ENCODE assay signal across 21 cellular contexts in the genomic region with DNA sequence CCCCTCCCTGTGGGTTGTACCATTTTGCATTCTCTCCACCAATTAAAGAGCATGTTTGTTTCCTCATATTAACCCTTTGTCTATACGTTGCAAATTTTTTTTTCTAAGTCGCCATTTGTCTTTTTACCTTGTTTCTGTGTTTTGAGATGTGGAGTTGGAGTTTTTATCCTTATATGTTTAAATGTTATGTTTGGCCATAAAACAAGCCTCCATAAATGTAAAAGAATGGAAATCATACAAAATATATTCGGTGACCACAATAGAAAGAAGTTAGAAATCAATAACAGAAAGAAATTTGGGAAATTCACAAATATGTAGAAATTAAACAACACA. TPM values are rescaled to one million over a fixed set of nuclear protein-coding genes. Genes with fewer than 3 reads are reported as not detected.
DNase-seq lines count a peak whose midpoint lies in the region; ATAC-seq and TF ChIP-seq lines count a peak whose summit lies in the region.
"Had no signal": no experiment of that assay in that cellular context is flagged by ENCODE, and none has a peak within 500 bp of the region (broad histone marks: within the 10 kb centered on the region; RNA-seq: fewer than 3 reads in every experiment).

No MANE protein-coding gene starts in this region.

- H3K9me3 Mint-ChIP-seq in memory B cell = peaks cover 1% of the 10 kb centered on the region
- H3K9me3 Mint-ChIP-seq: CD4-positive, alpha-beta memory T cell; T-cell had no signal

- no peaks in the 10 kb centered on the region for H3K27me3 Mint-ChIP-seq in memory B cell

- peak overlapping the region; percentile 85 for H3K4me2 ChIP-seq in OCI-LY3 (ENCODE audit: low read length)
- no peak overlapping the region for H3K4me2 ChIP-seq in mesenchymal stem cell (ENCODE audit: low read length, poor library complexity, severe bottlenecking)

- H3K9ac ChIP-seq in OCI-LY3 (ENCODE audit: low read length) (peak overlapping the region; percentile 43; the same call in 1 of the 2 replicates), mesenchymal stem cell (ENCODE audit: low read length) (no peak overlapping the region)

- H2AK5ac ChIP-seq in mesenchymal stem cell (ENCODE audit: low read length, severe bottlenecking) = no peak overlapping the region

- H3K4me1 ChIP-seq in OCI-LY3 (ENCODE audit: low read length) = peaks cover 44% of the 10 kb centered on the region
- H3K4me1 ChIP-seq in mesenchymal stem cell (ENCODE audit: control insufficient read depth, insufficient read depth, low read depth, low read length) = peaks cover 2% of the 10 kb centered on the region
- H3K4me1 ChIP-seq: Peyer's patch had no signal

- peak overlapping the region; percentile 33 for H3K27ac Mint-ChIP-seq in memory B cell
- H3K27ac Mint-ChIP-seq: CD4-positive, alpha-beta memory T cell; T-cell had no signal

- no peak overlapping the region for H3K14ac ChIP-seq in mesenchymal stem cell (ENCODE audit: low read length in 2 of 2)

- no peak overlapping the region for H4K8ac ChIP-seq in mesenchymal stem cell (ENCODE audit: low read length)

- H2AFZ ChIP-seq in OCI-LY3 (ENCODE audit: low read depth, low read length) (no peak overlapping the region), mesenchymal stem cell (ENCODE audit: low read depth, low read length) (no peak overlapping the region)

- no peak overlapping the region for H2BK12ac ChIP-seq in mesenchymal stem cell (ENCODE audit: low read length in 2 of 2)

- ATAC-seq in GM18517 (IDR thresholded peaks at IDR 0.05; ENCODE audit: unreplicated experiment) (peak; percentile 38), HG02588 (IDR thresholded peaks at IDR 0.05; ENCODE audit: unreplicated experiment) (peak; percentile 62), memory B cell (ENCODE audit: low read depth) (peak; percentile 49), HG02884 (IDR thresholded peaks at IDR 0.05; ENCODE audit: unreplicated experiment) (no peak)
- ATAC-seq: Right ventricle myocardium inferior, T-cell had no signal

- H2BK15ac ChIP-seq in mesenchymal stem cell (ENCODE audit: low read depth, poor library complexity, severe bottlenecking) = no peak overlapping the region

- H3K23ac ChIP-seq in mesenchymal stem cell (ENCODE audit: low read length in 2 of 2) = no peak overlapping the region

- no peak for DNase-seq in memory B cell (ENCODE audit: low spot score in 2 of 2)
- DNase-seq in NCI-H226 = no peak
- no peak for DNase-seq in mesenchymal stem cell
- DNase-seq in activated CD4-positive, CD25-positive, alpha-beta regulatory T cell treated with anti-CD3 and anti-CD28 coated beads, Interleukin-2, amount 50 U/mL, for 72 hours = no peak
- DNase-seq: ACHN; CD4-positive, alpha-beta memory T cell; DMS79; GOT3; KBM-7; NCI-H1436 treated with DMSO at 0.1 percent for 48 hours; NCI-H2081 treated with DMSO at 0.1 percent for 48 hours; NCI-H510A treated with DMSO at 0.1 percent for 48 hours; Peyer's patch; T-cell; T-helper 9 cell had no signal

- no peak overlapping the region for H2BK5ac ChIP-seq in mesenchymal stem cell (ENCODE audit: low read depth, low read length, poor library complexity, severe bottlenecking)

- peaks cover 3% of the 10 kb centered on the region for H3K36me3 Mint-ChIP-seq in memory B cell
- H3K36me3 Mint-ChIP-seq: CD4-positive, alpha-beta memory T cell; T-cell had no signal

- no CpG with 5 or more reads among the region's 3 CpGs for WGBS in mesenchymal stem cell

- H3K4me3 ChIP-seq in OCI-LY3 (ENCODE audit: low read length) (peak overlapping the region; percentile 74), mesenchymal stem cell (ENCODE audit: insufficient read depth in 1 of 2, low read depth in 1 of 2, low read length in 2 of 2) (no peak overlapping the region)
- H3K4me3 ChIP-seq: Peyer's patch, SK-N-MC had no signal

- no peaks in the 10 kb centered on the region for H3K9me3 ChIP-seq in OCI-LY3 (ENCODE audit: insufficient read depth, low read length)
- H3K9me3 ChIP-seq in mesenchymal stem cell (ENCODE audit: control insufficient read depth, low read length) = no peaks in the 10 kb centered on the region
- H3K9me3 ChIP-seq: Peyer's patch had no signal

- H3K4ac ChIP-seq in mesenchymal stem cell (ENCODE audit: low read depth in 1 of 2, low read length in 2 of 2) = no peak overlapping the region

- peak overlapping the region; percentile 60 for H3K27ac ChIP-seq in OCI-LY3 (ENCODE audit: low read length)
- no peak overlapping the region for H3K27ac ChIP-seq in mesenchymal stem cell (ENCODE audit: low read length, poor library complexity, severe bottlenecking)
- H3K27ac ChIP-seq: Peyer's patch, SK-N-MC had no signal

- no peaks in the 10 kb centered on the region for H3K27me3 ChIP-seq in OCI-LY3 (ENCODE audit: low read depth, low read length)
- no peaks in the 10 kb centered on the region for H3K27me3 ChIP-seq in mesenchymal stem cell (ENCODE audit: control insufficient read depth in 1 of 2, insufficient read depth in 1 of 2, low read length in 2 of 2)
- H3K27me3 ChIP-seq: Peyer's patch had no signal

- H2BK120ac ChIP-seq in mesenchymal stem cell (ENCODE audit: low read depth, low read length) = no peak overlapping the region

- H3K18ac ChIP-seq in mesenchymal stem cell (ENCODE audit: low read depth in 1 of 2, low read length in 2 of 2) = no peak overlapping the region

- no peak for TF ChIP-seq CTCF in OCI-LY3 (IDR thresholded peaks at IDR 0.05; ENCODE audit: low read depth, low read length)

- H4K20me1 ChIP-seq in OCI-LY3 (ENCODE audit: insufficient read depth, low read length) = peaks cover 20% of the 10 kb centered on the region; the same call in 1 of the 2 replicates

- H3K79me2 ChIP-seq in OCI-LY3 (ENCODE audit: low read length) = peaks cover 15% of the 10 kb centered on the region; the same call in 1 of the 2 replicates

- peaks cover 28% of the 10 kb centered on the region for H3K4me1 Mint-ChIP-seq in memory B cell
- H3K4me1 Mint-ChIP-seq: CD4-positive, alpha-beta memory T cell; T-cell had no signal

- no peak overlapping the region for H4K91ac ChIP-seq in mesenchymal stem cell (ENCODE audit: low read length)

- H3K36me3 ChIP-seq in OCI-LY3 (replicated peaks; ENCODE audit: low read depth, low read length) = peaks cover 18% of the 10 kb centered on the region
- H3K36me3 ChIP-seq in mesenchymal stem cell (ENCODE audit: control insufficient read depth in 1 of 2, insufficient read depth in 2 of 2, low read depth in 1 of 2, low read length in 2 of 2) = peaks cover 0 to 5% of the 10 kb centered on the region in 2 experiments
- H3K36me3 ChIP-seq: Peyer's patch had no signal

- H3K4me3 Mint-ChIP-seq in memory B cell = peak overlapping the region; percentile 77
- H3K4me3 Mint-ChIP-seq: CD4-positive, alpha-beta memory T cell; T-cell had no signal

- H3K79me1 ChIP-seq in mesenchymal stem cell (replicated peaks; ENCODE audit: low read length, poor library complexity, severe bottlenecking) = no peaks in the 10 kb centered on the region

RNA-seq across cellular contexts. Expression of a gene that starts 29.2 kb away (rescaled TPM):
- 1.8 TPM for polyA plus RNA-seq in mesenchymal stem cell (2013, experiment 1 of 2)
- 1.5 TPM for polyA plus RNA-seq in mesenchymal stem cell (2013, experiment 2 of 2)
